16 cellular contexts compared by ENCODE assay signal in the genomic region with DNA sequence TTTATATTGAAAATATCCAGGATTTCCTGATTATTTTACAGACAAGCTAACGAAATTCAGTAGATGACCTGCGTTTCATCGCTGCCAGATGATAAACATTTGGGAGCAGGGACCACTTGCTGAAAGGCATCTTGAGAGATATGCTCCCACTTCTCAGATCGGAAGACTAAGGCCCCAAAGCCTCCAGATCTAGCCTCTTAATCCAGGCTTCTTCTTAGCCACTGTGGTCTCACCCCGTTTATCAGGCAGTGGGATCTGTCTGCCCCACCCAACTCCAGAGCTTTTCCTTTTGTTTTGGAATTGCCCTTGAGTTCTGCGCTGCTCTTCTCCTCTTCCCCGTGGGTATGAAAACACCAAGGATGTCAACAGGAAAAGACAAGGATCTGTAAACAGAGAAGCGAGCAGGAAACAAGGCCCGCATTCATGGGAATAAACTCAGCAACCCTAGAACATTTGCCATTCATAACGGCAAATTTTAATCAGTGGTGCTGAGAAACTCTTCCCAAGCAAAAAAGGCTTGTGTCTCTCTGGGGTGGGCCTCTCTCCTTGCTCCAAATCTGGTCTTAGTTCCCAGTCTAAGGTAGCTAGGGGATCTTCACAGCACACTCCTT. TPM values are rescaled to one million over a fixed set of nuclear protein-coding genes. Genes with fewer than 3 reads are reported as not detected.
DNase-seq lines count a peak whose midpoint lies in the region; ATAC-seq, FAIRE-seq and TF ChIP-seq lines count a peak whose summit lies in the region.
"Had no signal": no experiment of that assay in that cellular context is flagged by ENCODE, and none has a peak within 500 bp of the region (broad histone marks: within the 10 kb centered on the region; RNA-seq: fewer than 3 reads in every experiment).

No MANE protein-coding gene starts in this region.

- ATAC-seq in Right ventricle myocardium inferior (no peak), upper lobe of left lung (ENCODE audit: low FRiP score in 2 of 2) (no peak), GM18502 (IDR thresholded peaks at IDR 0.05; ENCODE audit: poor library complexity, unreplicated experiment) (no peak), HG03135 (IDR thresholded peaks at IDR 0.05; ENCODE audit: unreplicated experiment) (no peak)
- ATAC-seq: HCT116 had no signal

- DNase-seq in right atrium auricular region (ENCODE audit: low spot score) (no peak), Right ventricle myocardium inferior (ENCODE audit: missing footprints) (no peak), endothelial cell of umbilical vein (ENCODE audit: low read depth, low spot score) (no peak), osteoblast (ENCODE audit: insufficient read length, low spot score, missing footprints) (no peak), upper lobe of left lung (no peak), retina (no peak)
- DNase-seq: activated effector memory CD4-positive, alpha-beta T cell treated with anti-CD3 and anti-CD28 coated beads, Interleukin-2, amount 50 U/mL, for 16 hours; NCI-H1048; ovary; testis had no signal

- H3K27me3 ChIP-seq in right atrium auricular region (no peaks in the 10 kb centered on the region), endothelial cell of umbilical vein (ENCODE audit: control insufficient read depth in 2 of 2, insufficient read depth in 2 of 2, low read length in 2 of 2) (no peaks in the 10 kb centered on the region), osteoblast (ENCODE audit: insufficient read depth, low read length) (no peaks in the 10 kb centered on the region), upper lobe of left lung (no peaks in the 10 kb centered on the region)
- H3K27me3 ChIP-seq: ovary, testis had no signal

- H3K4me2 ChIP-seq in endothelial cell of umbilical vein (ENCODE audit: insufficient read depth, low read length): peak overlapping the region; percentile 85
- H3K4me2 ChIP-seq in osteoblast (ENCODE audit: insufficient read depth, low read length): peak overlapping the region; percentile 88

- dilution Hi-C loops in endothelial cell of umbilical vein (cut with MboI; ENCODE audit: extremely low pct_ligation_motif_present, low sequenced_read_pairs): no loop called here

- peak overlapping the region; percentile 26 for H2AFZ ChIP-seq in endothelial cell of umbilical vein (ENCODE audit: low read depth, low read length)
- H2AFZ ChIP-seq in osteoblast (ENCODE audit: low read length): peak overlapping the region; percentile 94

- 57 to 63% methylated on average over 10 of the region's 10 CpGs for WGBS in upper lobe of left lung, 2 donors

- no peaks in the 10 kb centered on the region for H3K9me3 ChIP-seq in right atrium auricular region
- no peaks in the 10 kb centered on the region for H3K9me3 ChIP-seq in endothelial cell of umbilical vein (replicated peaks; ENCODE audit: control insufficient read depth, insufficient read depth, low read length)
- no peaks in the 10 kb centered on the region for H3K9me3 ChIP-seq in osteoblast (ENCODE audit: low read depth, low read length)
- H3K9me3 ChIP-seq in upper lobe of left lung: no peaks in the 10 kb centered on the region
- H3K9me3 ChIP-seq: ovary, testis had no signal

- H3K27ac ChIP-seq in right atrium auricular region (peak overlapping the region; percentile 59 to 69), endothelial cell of umbilical vein (ENCODE audit: insufficient read depth, low read depth, low read length) (peak overlapping the region; percentile 84), osteoblast (ENCODE audit: low read depth, low read length) (peak overlapping the region; percentile 65), upper lobe of left lung (peak overlapping the region in 3 of 4 donors; percentile 43 to 76 (median 50))
- H3K27ac ChIP-seq: ovary, testis had no signal

- H3K4me1 ChIP-seq in right atrium auricular region (peaks cover 0 to 24% of the 10 kb centered on the region in 2 donors), endothelial cell of umbilical vein (ENCODE audit: control insufficient read depth, extremely low read depth, insufficient read depth, low read length) (peaks cover 32% of the 10 kb centered on the region), osteoblast (ENCODE audit: insufficient read depth, low read length) (peaks cover 16% of the 10 kb centered on the region), upper lobe of left lung (peaks cover 0 to 8% (median 3%) of the 10 kb centered on the region in 4 donors)
- H3K4me1 ChIP-seq: testis had no signal

- TF ChIP-seq EP300 in upper lobe of left lung (IDR thresholded peaks at IDR 0.05): no peak

- no peak for TF ChIP-seq POLR2A in endothelial cell of umbilical vein (IDR thresholded peaks at IDR 0.05; ENCODE audit: low read depth, low read length)
- no peak for TF ChIP-seq POLR2A in upper lobe of left lung (IDR thresholded peaks at IDR 0.05)

- FAIRE-seq in endothelial cell of umbilical vein (lab: Jason Lieb, UNC): no peak
- FAIRE-seq: astrocyte, G401.6, GM12892 had no signal

- H3K9ac ChIP-seq in endothelial cell of umbilical vein (replicated peaks; ENCODE audit: extremely low read depth, insufficient read depth, low read length): peak overlapping the region; percentile 80

- H4K20me1 ChIP-seq in endothelial cell of umbilical vein (replicated peaks; ENCODE audit: control insufficient read depth, extremely low read depth, insufficient read depth, low read length): no peaks in the 10 kb centered on the region
- no peaks in the 10 kb centered on the region for H4K20me1 ChIP-seq in osteoblast (ENCODE audit: insufficient read depth, low read length)

- H3K4me3 ChIP-seq in right atrium auricular region: peak overlapping the region in 1 of 2 donors; percentile 40
- peak overlapping the region in 1 of 3 experiments; percentile 57 for H3K4me3 ChIP-seq in endothelial cell of umbilical vein (replicated peaks in 1 of 3; ENCODE audit: insufficient read depth in 1 of 3, low read depth in 1 of 3, low read length in 3 of 3)
- H3K4me3 ChIP-seq in osteoblast (ENCODE audit: insufficient read depth, low read length): peak overlapping the region; percentile 76
- H3K4me3 ChIP-seq in upper lobe of left lung: peak overlapping the region in 3 of 4 donors; percentile 17 to 26 (median 21)
- H3K4me3 ChIP-seq: ovary, testis had no signal

- TF ChIP-seq CTCF in right atrium auricular region (IDR thresholded peaks at IDR 0.05): no peak
- TF ChIP-seq CTCF in endothelial cell of umbilical vein (IDR thresholded peaks at IDR 0.05; ENCODE audit: extremely low read depth in 1 of 2, insufficient read depth in 1 of 2, low read depth in 1 of 2, low read length in 2 of 2): no peak
- no peak for TF ChIP-seq CTCF in osteoblast (IDR thresholded peaks at IDR 0.05; ENCODE audit: extremely low read depth, low read depth, low read length)
- TF ChIP-seq CTCF in upper lobe of left lung (IDR thresholded peaks at IDR 0.05): no peak

- no TSS peak for BruUV-seq in endothelial cell of umbilical vein (replicated peaks; lab: Mats Ljungman, UMichigan)

- POLR2A ChIA-PET in endothelial cell of umbilical vein (lab: Charles Lee): interaction anchor here (1.0 kb wide), 1 partner anchor 383 kb away, joined by 3 read pairs; no protein-coding TSS in a partner anchor

- H3K79me2 ChIP-seq in endothelial cell of umbilical vein (ENCODE audit: control insufficient read depth, insufficient read depth, low read length): no peaks in the 10 kb centered on the region
- H3K79me2 ChIP-seq in osteoblast (ENCODE audit: insufficient read depth, low read length): no peaks in the 10 kb centered on the region

- H3K36me3 ChIP-seq in right atrium auricular region: peaks cover 3% of the 10 kb centered on the region
- peaks cover 0 to 2% of the 10 kb centered on the region in 2 experiments for H3K36me3 ChIP-seq in endothelial cell of umbilical vein (ENCODE audit: control insufficient read depth in 2 of 2, extremely low read depth in 1 of 2, insufficient read depth in 2 of 2, low read length in 2 of 2)
- H3K36me3 ChIP-seq in osteoblast (ENCODE audit: insufficient read depth, low read length): peaks cover 7% of the 10 kb centered on the region
- peaks cover 0 to 9% (median 3%) of the 10 kb centered on the region in 4 donors for H3K36me3 ChIP-seq in upper lobe of left lung
- H3K36me3 ChIP-seq: ovary had no signal

- CTCF ChIA-PET in endothelial cell of umbilical vein (lab: Charles Lee): interaction anchor here (0.5 to 6.5 kb wide), 16 partner anchors 14 to 712 kb away, joined by 3 to 87 read pairs (median 6); no protein-coding TSS in a partner anchor

- intact Hi-C loops in Right ventricle myocardium inferior (cut with DNase I): loop anchor here (5.0 kb wide), 2 partner anchors 39 to 714 kb away; no protein-coding TSS in a partner anchor
- intact Hi-C loops in endothelial cell of umbilical vein (cut with micrococcal nuclease): loop anchor here (2.0 kb wide), 1 partner anchor 37 kb away; no protein-coding TSS in a partner anchor

- no peaks in the 10 kb centered on the region for H3K9me1 ChIP-seq in endothelial cell of umbilical vein (replicated peaks; ENCODE audit: control insufficient read depth, extremely low read depth, insufficient read depth, low read length)

TF ChIP-seq in endothelial cell of umbilical vein, 7 proteins besides CTCF, POLR2A, EP300 and RAD21 (continues in another document):
- TF ChIP-seq EZH2 (IDR thresholded peaks at IDR 0.05; ENCODE audit: borderline replicate concordance, low read depth, low read length, severe bottlenecking): no peak

RNA-seq across cellular contexts. Expression of a gene that starts 21.4 kb away (rescaled TPM):
- 100 to 1,000 TPM; 180 to 231 TPM for total RNA-seq in right atrium auricular region
- 180 TPM for total RNA-seq in Right ventricle myocardium inferior
- 634 and 638 TPM in 2 replicates for total RNA-seq in endothelial cell of umbilical vein
- polyA plus RNA-seq in endothelial cell of umbilical vein: 681 and 724 TPM in 2 replicates
- 1,207 and 1,302 TPM in 2 replicates for polyA plus RNA-seq in endothelial cell of umbilical vein (2011; cell fraction: cytosol; rRNA removed)
- 415 and 445 TPM in 2 replicates for polyA plus RNA-seq in endothelial cell of umbilical vein (2011; cell fraction: nucleus; rRNA removed)
- polyA plus RNA-seq in endothelial cell of umbilical vein (2012): 703 and 1,019 TPM in 2 replicates
- polyA minus RNA-seq in endothelial cell of umbilical vein: 483 and 580 TPM in 2 replicates
- polyA minus RNA-seq in endothelial cell of umbilical vein (2011; cell fraction: cytosol; rRNA and poly(A)+ RNA removed): 115 TPM
- 85.9 and 87.1 TPM in 2 replicates for polyA minus RNA-seq in endothelial cell of umbilical vein (2011; cell fraction: nucleus; rRNA and poly(A)+ RNA removed)
- 278 and 283 TPM in 2 replicates for total RNA-seq in osteoblast
- 100 to 1,000 TPM in 5 of 6 donors, 10 to 100 TPM in 1; 93.2 to 451 (median 361) TPM for total RNA-seq in upper lobe of left lung

RNA-seq across cellular contexts. Expression of a gene that starts 35.8 kb away (rescaled TPM):
- total RNA-seq in right atrium auricular region: 1,000 to 10,000 TPM; 1,108 to 5,712 TPM
- total RNA-seq in Right ventricle myocardium inferior: 2,252 TPM
- total RNA-seq in endothelial cell of umbilical vein: 793 and 796 TPM in 2 replicates
- 532 and 597 TPM in 2 replicates for polyA plus RNA-seq in endothelial cell of umbilical vein
- polyA plus RNA-seq in endothelial cell of umbilical vein (2011; cell fraction: cytosol; rRNA removed): 814 and 900 TPM in 2 replicates
- polyA plus RNA-seq in endothelial cell of umbilical vein (2011; cell fraction: nucleus; rRNA removed): 350 and 406 TPM in 2 replicates
- 760 and 962 TPM in 2 replicates for polyA plus RNA-seq in endothelial cell of umbilical vein (2012)
- 489 and 516 TPM in 2 replicates for polyA minus RNA-seq in endothelial cell of umbilical vein
- 117 TPM for polyA minus RNA-seq in endothelial cell of umbilical vein (2011; cell fraction: cytosol; rRNA and poly(A)+ RNA removed)
- polyA minus RNA-seq in endothelial cell of umbilical vein (2011; cell fraction: nucleus; rRNA and poly(A)+ RNA removed): 214 and 242 TPM in 2 replicates
- total RNA-seq in osteoblast: 572 and 626 TPM in 2 replicates
- total RNA-seq in upper lobe of left lung: 100 to 1,000 TPM; 184 to 702 (median 558) TPM
